In the genomic region with DNA sequence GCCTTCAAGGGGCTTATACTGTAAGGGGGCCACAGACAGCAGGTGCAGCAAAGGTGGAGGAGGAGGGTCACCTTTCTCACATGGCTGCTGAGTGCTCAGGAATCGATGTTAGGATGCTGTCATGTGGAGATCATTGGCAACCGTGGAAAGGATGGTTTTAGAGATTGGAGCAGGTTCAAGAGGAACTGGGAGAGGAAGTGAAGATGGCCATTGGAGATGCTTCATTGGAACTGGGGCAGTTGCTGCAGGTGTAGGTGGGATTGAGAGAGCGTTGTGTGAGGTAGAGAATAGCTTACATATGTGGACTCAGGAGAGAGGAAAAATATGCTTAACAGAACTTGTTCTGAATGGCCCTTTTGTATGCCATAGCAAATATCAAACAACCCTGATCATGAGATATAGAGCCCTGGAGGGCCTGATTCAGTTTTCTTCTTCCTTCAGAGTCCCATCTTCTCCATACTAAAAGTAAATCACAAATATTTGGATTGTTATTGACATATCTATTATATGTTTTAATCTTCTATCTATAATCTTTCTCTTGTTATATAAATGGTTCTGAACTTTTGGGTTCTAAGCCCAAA, we compare ENCODE assay signal across 12 cellular contexts. TPM values are rescaled to one million over a fixed set of nuclear protein-coding genes. Genes with fewer than 3 reads are reported as not detected.
DNase-seq lines count a peak whose midpoint lies in the region; ATAC-seq lines count a peak whose summit lies in the region.
"Had no signal": no experiment of that assay in that cellular context is flagged by ENCODE, and none has a peak within 500 bp of the region (broad histone marks: within the 10 kb centered on the region; RNA-seq: fewer than 3 reads in every experiment).

No MANE protein-coding gene starts in this region.

- no peaks in the 10 kb centered on the region for H3K27me3 Mint-ChIP-seq in dendritic cell treated with granulocyte-macrophage colony-stimulating factor and Interleukin-4, amounts not matched to agents 40 ng/mL and 50 ng/mL, for 4 days

- H3K27ac Mint-ChIP-seq in dendritic cell treated with granulocyte-macrophage colony-stimulating factor and Interleukin-4, amounts not matched to agents 40 ng/mL and 50 ng/mL, for 4 days: peak overlapping the region; percentile 42

- intact Hi-C loops in dendritic cell treated with granulocyte-macrophage colony-stimulating factor and Interleukin-4, amounts not matched to agents 40 ng/mL and 50 ng/mL, for 4 days (cut with micrococcal nuclease): no loop called here

- peak; percentile 28 for DNase-seq in COLO829 (ENCODE audit: low spot score)
- no peak for DNase-seq in Jurkat, Clone E6-1 (ENCODE audit: low read depth, low spot score)
- DNase-seq in NCI-H226: no peak
- no peak for DNase-seq in medulla oblongata (ENCODE audit: extremely low spot score)
- DNase-seq in HuH-7 (ENCODE audit: low spot score): no peak
- DNase-seq: brain microvascular endothelial cell, NCI-H446, uterus, WERI-Rb-1 had no signal

- H3K9me3 Mint-ChIP-seq in dendritic cell treated with granulocyte-macrophage colony-stimulating factor and Interleukin-4, amounts not matched to agents 40 ng/mL and 50 ng/mL, for 4 days: no peaks in the 10 kb centered on the region

- peak; percentile 6 for ATAC-seq in GM19351 (IDR thresholded peaks at IDR 0.05; ENCODE audit: unreplicated experiment)
- ATAC-seq in GM21737 (IDR thresholded peaks at IDR 0.05; ENCODE audit: unreplicated experiment): no peak

- peak overlapping the region; percentile 41 for H3K4me3 ChIP-seq in Jurkat, Clone E6-1 (ENCODE audit: low read length)
- H3K4me3 ChIP-seq: uterus had no signal

- peaks cover 38% of the 10 kb centered on the region for H3K4me1 Mint-ChIP-seq in dendritic cell treated with granulocyte-macrophage colony-stimulating factor and Interleukin-4, amounts not matched to agents 40 ng/mL and 50 ng/mL, for 4 days (ENCODE audit: low read depth)

- no peak overlapping the region for H3K4me3 Mint-ChIP-seq in dendritic cell treated with granulocyte-macrophage colony-stimulating factor and Interleukin-4, amounts not matched to agents 40 ng/mL and 50 ng/mL, for 4 days

- H3K36me3 Mint-ChIP-seq in dendritic cell treated with granulocyte-macrophage colony-stimulating factor and Interleukin-4, amounts not matched to agents 40 ng/mL and 50 ng/mL, for 4 days (ENCODE audit: low read depth): no peaks in the 10 kb centered on the region

RNA-seq across cellular contexts. Expression of gene LDHD, which starts 40.8 kb away (rescaled TPM):
- polyA plus RNA-seq in Jurkat, Clone E6-1 (2012; ENCODE audit: insufficient read depth, insufficient read length): 1.2 TPM
